In the genomic region with DNA sequence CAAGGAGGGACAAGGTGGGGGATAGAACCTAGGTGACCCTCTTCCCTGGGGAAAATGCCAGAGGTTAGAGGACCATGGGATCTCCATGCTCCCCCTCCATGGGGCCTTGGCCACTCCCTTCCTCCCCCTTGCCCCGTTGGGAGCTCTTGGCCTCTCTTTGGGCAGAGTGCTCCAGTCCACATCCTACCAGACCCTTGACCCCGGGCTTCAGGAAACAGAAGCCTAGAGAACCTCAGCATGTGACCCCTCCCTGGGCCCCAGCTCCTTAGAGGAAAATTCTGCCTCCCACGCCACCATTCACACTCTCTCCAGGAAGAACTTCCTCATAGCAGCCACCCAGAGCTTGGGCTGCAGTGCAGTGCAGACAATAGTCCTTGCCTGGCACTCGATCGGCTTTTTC, we compare ENCODE assay signal across 1 cellular context.
TF ChIP-seq lines count a peak whose summit lies in the region.

No MANE protein-coding gene starts in this region.

TF ChIP-seq in K562, 482 proteins besides CTCF, POLR2A, EP300 and RAD21:
- TF ChIP-seq NFIX (CRISPR knock-in tag; IDR thresholded peaks at IDR 0.05; ENCODE audit: low read depth) (no peak), XRCC4 (IDR thresholded peaks at IDR 0.05; ENCODE audit: extremely low read depth, insufficient read depth, insufficient read length) (no peak), EGR1 (conservative IDR thresholded peaks at IDR 0.05) (0 out of 2 replicates have a peak, but pooled peaks have one; percentile 8), RBBP5 (IDR thresholded peaks at IDR 0.05; ENCODE audit: borderline replicate concordance, insufficient read depth, low read length, poor library complexity, severe bottlenecking) (peak; percentile 28)
